In the genomic region with DNA sequence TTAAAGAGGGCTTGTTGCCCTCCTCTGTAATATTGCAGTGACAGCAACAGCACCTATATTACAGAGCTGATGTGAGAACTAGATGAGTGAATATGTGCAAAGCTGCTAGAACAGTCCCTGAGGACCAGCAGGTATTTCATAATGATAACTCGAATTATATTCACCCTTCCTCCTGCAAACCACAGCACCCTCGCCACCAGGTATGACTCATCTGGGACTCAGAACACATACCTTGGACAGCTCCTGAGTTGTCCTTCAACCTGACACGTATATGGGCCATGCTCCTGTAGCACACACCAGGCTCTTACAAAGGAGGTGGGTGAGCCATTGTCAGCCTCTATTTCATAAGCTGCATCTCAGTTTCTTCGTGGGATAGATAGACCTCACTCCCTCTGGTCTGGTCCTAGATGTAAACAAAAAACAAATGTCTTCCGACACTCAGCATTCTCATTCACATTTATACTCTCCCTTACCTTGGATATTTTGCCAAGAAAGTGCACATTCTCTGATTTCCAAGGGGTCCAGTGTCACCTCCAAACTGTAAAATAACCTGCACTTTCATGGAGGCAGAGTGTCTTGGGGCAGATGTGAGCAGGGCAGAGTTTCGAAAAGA, we compare ENCODE assay signal across 1 cellular context.
A peak's percentile ranks its signal among the peaks of the same experiment; 100 is the strongest.
TF ChIP-seq lines count a peak whose summit lies in the region.

No MANE protein-coding gene starts in this region.

TF ChIP-seq in HepG2, 621 proteins besides CTCF, POLR2A, EP300 and RAD21 (continued from another document):
- TF ChIP-seq, protein P1, sequence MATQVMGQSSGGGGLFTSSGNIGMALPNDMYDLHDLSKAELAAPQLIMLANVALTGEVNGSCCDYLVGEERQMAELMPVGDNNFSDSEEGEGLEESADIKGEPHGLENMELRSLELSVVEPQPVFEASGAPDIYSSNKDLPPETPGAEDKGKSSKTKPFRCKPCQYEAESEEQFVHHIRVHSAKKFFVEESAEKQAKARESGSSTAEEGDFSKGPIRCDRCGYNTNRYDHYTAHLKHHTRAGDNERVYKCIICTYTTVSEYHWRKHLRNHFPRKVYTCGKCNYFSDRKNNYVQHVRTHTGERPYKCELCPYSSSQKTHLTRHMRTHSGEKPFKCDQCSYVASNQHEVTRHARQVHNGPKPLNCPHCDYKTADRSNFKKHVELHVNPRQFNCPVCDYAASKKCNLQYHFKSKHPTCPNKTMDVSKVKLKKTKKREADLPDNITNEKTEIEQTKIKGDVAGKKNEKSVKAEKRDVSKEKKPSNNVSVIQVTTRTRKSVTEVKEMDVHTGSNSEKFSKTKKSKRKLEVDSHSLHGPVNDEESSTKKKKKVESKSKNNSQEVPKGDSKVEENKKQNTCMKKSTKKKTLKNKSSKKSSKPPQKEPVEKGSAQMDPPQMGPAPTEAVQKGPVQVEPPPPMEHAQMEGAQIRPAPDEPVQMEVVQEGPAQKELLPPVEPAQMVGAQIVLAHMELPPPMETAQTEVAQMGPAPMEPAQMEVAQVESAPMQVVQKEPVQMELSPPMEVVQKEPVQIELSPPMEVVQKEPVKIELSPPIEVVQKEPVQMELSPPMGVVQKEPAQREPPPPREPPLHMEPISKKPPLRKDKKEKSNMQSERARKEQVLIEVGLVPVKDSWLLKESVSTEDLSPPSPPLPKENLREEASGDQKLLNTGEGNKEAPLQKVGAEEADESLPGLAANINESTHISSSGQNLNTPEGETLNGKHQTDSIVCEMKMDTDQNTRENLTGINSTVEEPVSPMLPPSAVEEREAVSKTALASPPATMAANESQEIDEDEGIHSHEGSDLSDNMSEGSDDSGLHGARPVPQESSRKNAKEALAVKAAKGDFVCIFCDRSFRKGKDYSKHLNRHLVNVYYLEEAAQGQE (IDR thresholded peaks at IDR 0.05; ENCODE audit: borderline replicate concordance in 1 of 2, low read depth in 1 of 2, low read length in 2 of 2) = peak; percentile 81 to 95
- TF ChIP-seq, protein P2, sequence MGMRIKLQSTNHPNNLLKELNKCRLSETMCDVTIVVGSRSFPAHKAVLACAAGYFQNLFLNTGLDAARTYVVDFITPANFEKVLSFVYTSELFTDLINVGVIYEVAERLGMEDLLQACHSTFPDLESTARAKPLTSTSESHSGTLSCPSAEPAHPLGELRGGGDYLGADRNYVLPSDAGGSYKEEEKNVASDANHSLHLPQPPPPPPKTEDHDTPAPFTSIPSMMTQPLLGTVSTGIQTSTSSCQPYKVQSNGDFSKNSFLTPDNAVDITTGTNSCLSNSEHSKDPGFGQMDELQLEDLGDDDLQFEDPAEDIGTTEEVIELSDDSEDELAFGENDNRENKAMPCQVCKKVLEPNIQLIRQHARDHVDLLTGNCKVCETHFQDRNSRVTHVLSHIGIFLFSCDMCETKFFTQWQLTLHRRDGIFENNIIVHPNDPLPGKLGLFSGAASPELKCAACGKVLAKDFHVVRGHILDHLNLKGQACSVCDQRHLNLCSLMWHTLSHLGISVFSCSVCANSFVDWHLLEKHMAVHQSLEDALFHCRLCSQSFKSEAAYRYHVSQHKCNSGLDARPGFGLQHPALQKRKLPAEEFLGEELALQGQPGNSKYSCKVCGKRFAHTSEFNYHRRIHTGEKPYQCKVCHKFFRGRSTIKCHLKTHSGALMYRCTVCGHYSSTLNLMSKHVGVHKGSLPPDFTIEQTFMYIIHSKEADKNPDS (CRISPR knock-in tag; IDR thresholded peaks at IDR 0.05) = no peak
- TF ChIP-seq GATAD1 (CRISPR knock-in tag; IDR thresholded peaks at IDR 0.05) (no peak), THYN1 (CRISPR knock-in tag; IDR thresholded peaks at IDR 0.05; ENCODE audit: borderline replicate concordance, low read depth) (no peak), NPAS2 (CRISPR knock-in tag; IDR thresholded peaks at IDR 0.05; ENCODE audit: borderline replicate concordance) (no peak), SATB2 (CRISPR knock-in tag; IDR thresholded peaks at IDR 0.05) (no peak), CBX1 (IDR thresholded peaks at IDR 0.05; ENCODE audit: low read depth) (no peak), POGZ (CRISPR knock-in tag; IDR thresholded peaks at IDR 0.05) (no peak), ZNF672 (CRISPR knock-in tag; IDR thresholded peaks at IDR 0.05) (no peak), XBP1 (CRISPR knock-in tag; IDR thresholded peaks at IDR 0.05) (no peak), TAF1 (CRISPR knock-in tag; IDR thresholded peaks at IDR 0.05) (no peak), DNMT3B (CRISPR knock-in tag; conservative IDR thresholded peaks at IDR 0.05) (no peak), JUND (CRISPR knock-in tag; IDR thresholded peaks at IDR 0.05) (peak; percentile 63; the same call in 1 of the 2 replicates), ZNF546 (CRISPR knock-in tag; conservative IDR thresholded peaks at IDR 0.05) (no peak), ZNF790 (CRISPR knock-in tag; IDR thresholded peaks at IDR 0.05; ENCODE audit: borderline replicate concordance) (no peak), ATF1 (CRISPR knock-in tag; IDR thresholded peaks at IDR 0.05) (no peak), MED8 (CRISPR knock-in tag; IDR thresholded peaks at IDR 0.05; ENCODE audit: insufficient replicate concordance) (no peak), ZNF678 (CRISPR knock-in tag; IDR thresholded peaks at IDR 0.05) (no peak)
- TF ChIP-seq, protein P3, sequence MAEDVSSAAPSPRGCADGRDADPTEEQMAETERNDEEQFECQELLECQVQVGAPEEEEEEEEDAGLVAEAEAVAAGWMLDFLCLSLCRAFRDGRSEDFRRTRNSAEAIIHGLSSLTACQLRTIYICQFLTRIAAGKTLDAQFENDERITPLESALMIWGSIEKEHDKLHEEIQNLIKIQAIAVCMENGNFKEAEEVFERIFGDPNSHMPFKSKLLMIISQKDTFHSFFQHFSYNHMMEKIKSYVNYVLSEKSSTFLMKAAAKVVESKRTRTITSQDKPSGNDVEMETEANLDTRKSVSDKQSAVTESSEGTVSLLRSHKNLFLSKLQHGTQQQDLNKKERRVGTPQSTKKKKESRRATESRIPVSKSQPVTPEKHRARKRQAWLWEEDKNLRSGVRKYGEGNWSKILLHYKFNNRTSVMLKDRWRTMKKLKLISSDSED (CRISPR knock-in tag; IDR thresholded peaks at IDR 0.05) = no peak
- TF ChIP-seq, protein P4, sequence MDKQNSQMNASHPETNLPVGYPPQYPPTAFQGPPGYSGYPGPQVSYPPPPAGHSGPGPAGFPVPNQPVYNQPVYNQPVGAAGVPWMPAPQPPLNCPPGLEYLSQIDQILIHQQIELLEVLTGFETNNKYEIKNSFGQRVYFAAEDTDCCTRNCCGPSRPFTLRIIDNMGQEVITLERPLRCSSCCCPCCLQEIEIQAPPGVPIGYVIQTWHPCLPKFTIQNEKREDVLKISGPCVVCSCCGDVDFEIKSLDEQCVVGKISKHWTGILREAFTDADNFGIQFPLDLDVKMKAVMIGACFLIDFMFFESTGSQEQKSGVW (CRISPR knock-in tag; IDR thresholded peaks at IDR 0.05; ENCODE audit: borderline replicate concordance) = no peak
